Comparison of ENCODE assay signal across 14 cellular contexts in genomic region chr15:81852826-81853225, GRCh38.
DNase-seq lines count a peak whose midpoint lies in the region; ATAC-seq and TF ChIP-seq lines count a peak whose summit lies in the region.
"Had no signal": no experiment of that assay in that cellular context is flagged by ENCODE, and none has a peak within 500 bp of the region (broad histone marks: within the 10 kb centered on the region; RNA-seq: fewer than 3 reads in every experiment).

No MANE protein-coding gene starts in this region.

- no peaks in the 10 kb centered on the region for H3K4me1 ChIP-seq in GM23338 (ENCODE audit: insufficient read depth)
- H3K4me1 ChIP-seq: BLaER1, Caco-2 had no signal

- peak overlapping the region; percentile 30; the same call in 1 of the 2 replicates for H3K27ac ChIP-seq in GM23338 (ENCODE audit: low read depth)
- H3K27ac ChIP-seq: BLaER1 had no signal

- peaks cover 6% of the 10 kb centered on the region; the same call in 1 of the 2 replicates for H4K20me1 ChIP-seq in GM23338 (replicated peaks; ENCODE audit: insufficient read depth)
- H4K20me1 ChIP-seq: BLaER1 had no signal

- no peaks in the 10 kb centered on the region for H3K9me3 ChIP-seq in T-helper 17 cell (ENCODE audit: control insufficient read depth, low read length, poor library complexity, severe bottlenecking)
- H3K9me3 ChIP-seq: BLaER1, Caco-2 had no signal

- peaks cover 15% of the 10 kb centered on the region; the same call in 1 of the 2 replicates for H3K79me2 ChIP-seq in GM23338 (replicated peaks; ENCODE audit: insufficient read depth)

- H2AFZ ChIP-seq in GM23338, result no peak overlapping the region

- H3K36me3 Mint-ChIP-seq in GM23338 (ENCODE audit: low read depth) (no peaks in the 10 kb centered on the region; the same call in 2 of the 3 replicates), T-helper 17 cell (ENCODE audit: low read depth) (no peaks in the 10 kb centered on the region)
- H3K36me3 Mint-ChIP-seq: CD8-positive, alpha-beta memory T cell had no signal

- H3K4me2 ChIP-seq in GM23338, result no peak overlapping the region
- H3K4me2 ChIP-seq: BLaER1 had no signal

- H3K4me1 Mint-ChIP-seq in GM23338, result peaks cover 3% of the 10 kb centered on the region; the same call in 1 of the 3 replicates
- no peaks in the 10 kb centered on the region for H3K4me1 Mint-ChIP-seq in T-helper 17 cell
- H3K4me1 Mint-ChIP-seq: CD8-positive, alpha-beta memory T cell had no signal

- H3K4me3 Mint-ChIP-seq in GM23338 (no peak overlapping the region), T-helper 17 cell (no peak overlapping the region)
- H3K4me3 Mint-ChIP-seq: CD8-positive, alpha-beta memory T cell had no signal

- no peaks in the 10 kb centered on the region for H3K27me3 Mint-ChIP-seq in GM23338 (ENCODE audit: insufficient read depth, low read depth, poor library complexity)
- peaks cover 31% of the 10 kb centered on the region for H3K27me3 Mint-ChIP-seq in T-helper 17 cell

- H3K4me3 ChIP-seq in GM23338, result no peak overlapping the region
- H3K4me3 ChIP-seq: BLaER1 had no signal

- H3K9me3 Mint-ChIP-seq in GM23338, result no peaks in the 10 kb centered on the region

- peaks cover 6% of the 10 kb centered on the region; the same call in 1 of the 2 replicates for H3K9me2 ChIP-seq in GM23338 (ENCODE audit: insufficient read depth)

- no peak for TF ChIP-seq CTCF in GM23338 (conservative IDR thresholded peaks at IDR 0.05; ENCODE audit: low read depth in 2 of 2)

- H3K27ac Mint-ChIP-seq in GM23338 (no peak overlapping the region), T-helper 17 cell (no peak overlapping the region)
- H3K27ac Mint-ChIP-seq: CD8-positive, alpha-beta memory T cell had no signal

- H3F3A ChIP-seq in GM23338 (replicated peaks; ENCODE audit: low read depth), result no peaks in the 10 kb centered on the region

- peak; percentile 3 for DNase-seq in EH (ENCODE audit: low read depth)
- no peak for DNase-seq in GM23338 (ENCODE audit: low spot score)
- peak; percentile 32 for DNase-seq in dedifferentiated amniotic fluid mesenchymal stem cell (ENCODE audit: extremely low spot score)
- DNase-seq in stromal cell of bone marrow (ENCODE audit: low read depth), result peak; percentile 5
- no peak for DNase-seq in nucleus accumbens (lab: John Stamatoyannopoulos, UW)
- DNase-seq in T-helper 17 cell, result no peak
- DNase-seq in 8988T, result no peak
- DNase-seq: AML-193; Caco-2; CD8-positive, alpha-beta memory T cell; DND-41; GF-D8 had no signal

- ATAC-seq in GM23338, result no peak
- ATAC-seq in T-helper 17 cell, result no peak
- ATAC-seq: HCT116 had no signal

- no peaks in the 10 kb centered on the region for H3K36me3 ChIP-seq in GM23338 (ENCODE audit: insufficient read depth)
- H3K36me3 ChIP-seq: BLaER1 had no signal

- no peaks in the 10 kb centered on the region for H3K27me3 ChIP-seq in GM23338 (ENCODE audit: insufficient read depth)
- H3K27me3 ChIP-seq: BLaER1 had no signal

TF ChIP-seq in GM23338, 12 proteins besides CTCF, POLR2A, EP300 and RAD21 (continues in another document):
- TF ChIP-seq CREB1 (CRISPR knock-in tag; IDR thresholded peaks at IDR 0.05; ENCODE audit: low read depth), result no peak
- TF ChIP-seq STAT1 (IDR thresholded peaks at IDR 0.05; ENCODE audit: unreplicated experiment), result no peak
- TF ChIP-seq, protein P1, sequence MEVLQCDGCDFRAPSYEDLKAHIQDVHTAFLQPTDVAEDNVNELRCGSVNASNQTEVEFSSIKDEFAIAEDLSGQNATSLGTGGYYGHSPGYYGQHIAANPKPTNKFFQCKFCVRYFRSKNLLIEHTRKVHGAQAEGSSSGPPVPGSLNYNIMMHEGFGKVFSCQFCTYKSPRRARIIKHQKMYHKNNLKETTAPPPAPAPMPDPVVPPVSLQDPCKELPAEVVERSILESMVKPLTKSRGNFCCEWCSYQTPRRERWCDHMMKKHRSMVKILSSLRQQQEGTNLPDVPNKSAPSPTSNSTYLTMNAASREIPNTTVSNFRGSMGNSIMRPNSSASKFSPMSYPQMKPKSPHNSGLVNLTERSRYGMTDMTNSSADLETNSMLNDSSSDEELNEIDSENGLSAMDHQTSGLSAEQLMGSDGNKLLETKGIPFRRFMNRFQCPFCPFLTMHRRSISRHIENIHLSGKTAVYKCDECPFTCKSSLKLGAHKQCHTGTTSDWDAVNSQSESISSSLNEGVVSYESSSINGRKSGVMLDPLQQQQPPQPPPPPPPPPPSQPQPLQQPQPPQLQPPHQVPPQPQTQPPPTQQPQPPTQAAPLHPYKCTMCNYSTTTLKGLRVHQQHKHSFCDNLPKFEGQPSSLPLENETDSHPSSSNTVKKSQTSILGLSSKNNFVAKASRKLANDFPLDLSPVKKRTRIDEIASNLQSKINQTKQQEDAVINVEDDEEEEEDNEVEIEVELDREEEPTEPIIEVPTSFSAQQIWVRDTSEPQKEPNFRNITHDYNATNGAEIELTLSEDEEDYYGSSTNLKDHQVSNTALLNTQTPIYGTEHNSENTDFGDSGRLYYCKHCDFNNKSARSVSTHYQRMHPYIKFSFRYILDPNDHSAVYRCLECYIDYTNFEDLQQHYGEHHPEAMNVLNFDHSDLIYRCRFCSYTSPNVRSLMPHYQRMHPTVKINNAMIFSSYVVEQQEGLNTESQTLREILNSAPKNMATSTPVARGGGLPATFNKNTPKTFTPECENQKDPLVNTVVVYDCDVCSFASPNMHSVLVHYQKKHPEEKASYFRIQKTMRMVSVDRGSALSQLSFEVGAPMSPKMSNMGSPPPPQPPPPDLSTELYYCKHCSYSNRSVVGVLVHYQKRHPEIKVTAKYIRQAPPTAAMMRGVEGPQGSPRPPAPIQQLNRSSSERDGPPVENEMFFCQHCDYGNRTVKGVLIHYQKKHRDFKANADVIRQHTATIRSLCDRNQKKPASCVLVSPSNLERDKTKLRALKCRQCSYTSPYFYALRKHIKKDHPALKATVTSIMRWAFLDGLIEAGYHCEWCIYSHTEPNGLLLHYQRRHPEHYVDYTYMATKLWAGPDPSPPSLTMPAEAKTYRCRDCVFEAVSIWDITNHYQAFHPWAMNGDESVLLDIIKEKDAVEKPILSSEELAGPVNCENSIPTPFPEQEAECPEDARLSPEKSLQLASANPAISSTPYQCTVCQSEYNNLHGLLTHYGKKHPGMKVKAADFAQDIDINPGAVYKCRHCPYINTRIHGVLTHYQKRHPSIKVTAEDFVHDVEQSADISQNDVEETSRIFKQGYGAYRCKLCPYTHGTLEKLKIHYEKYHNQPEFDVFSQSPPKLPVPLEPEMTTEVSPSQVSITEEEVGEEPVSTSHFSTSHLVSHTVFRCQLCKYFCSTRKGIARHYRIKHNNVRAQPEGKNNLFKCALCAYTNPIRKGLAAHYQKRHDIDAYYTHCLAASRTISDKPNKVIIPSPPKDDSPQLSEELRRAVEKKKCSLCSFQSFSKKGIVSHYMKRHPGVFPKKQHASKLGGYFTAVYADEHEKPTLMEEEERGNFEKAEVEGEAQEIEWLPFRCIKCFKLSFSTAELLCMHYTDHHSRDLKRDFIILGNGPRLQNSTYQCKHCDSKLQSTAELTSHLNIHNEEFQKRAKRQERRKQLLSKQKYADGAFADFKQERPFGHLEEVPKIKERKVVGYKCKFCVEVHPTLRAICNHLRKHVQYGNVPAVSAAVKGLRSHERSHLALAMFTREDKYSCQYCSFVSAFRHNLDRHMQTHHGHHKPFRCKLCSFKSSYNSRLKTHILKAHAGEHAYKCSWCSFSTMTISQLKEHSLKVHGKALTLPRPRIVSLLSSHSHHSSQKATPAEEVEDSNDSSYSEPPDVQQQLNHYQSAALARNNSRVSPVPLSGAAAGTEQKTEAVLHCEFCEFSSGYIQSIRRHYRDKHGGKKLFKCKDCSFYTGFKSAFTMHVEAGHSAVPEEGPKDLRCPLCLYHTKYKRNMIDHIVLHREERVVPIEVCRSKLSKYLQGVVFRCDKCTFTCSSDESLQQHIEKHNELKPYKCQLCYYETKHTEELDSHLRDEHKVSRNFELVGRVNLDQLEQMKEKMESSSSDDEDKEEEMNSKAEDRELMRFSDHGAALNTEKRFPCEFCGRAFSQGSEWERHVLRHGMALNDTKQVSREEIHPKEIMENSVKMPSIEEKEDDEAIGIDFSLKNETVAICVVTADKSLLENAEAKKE (CRISPR knock-in tag; IDR thresholded peaks at IDR 0.05), result no peak
- TF ChIP-seq EZH2phosphoT487 (IDR thresholded peaks at IDR 0.05; ENCODE audit: unreplicated experiment), result no peak
- TF ChIP-seq, protein P2, sequence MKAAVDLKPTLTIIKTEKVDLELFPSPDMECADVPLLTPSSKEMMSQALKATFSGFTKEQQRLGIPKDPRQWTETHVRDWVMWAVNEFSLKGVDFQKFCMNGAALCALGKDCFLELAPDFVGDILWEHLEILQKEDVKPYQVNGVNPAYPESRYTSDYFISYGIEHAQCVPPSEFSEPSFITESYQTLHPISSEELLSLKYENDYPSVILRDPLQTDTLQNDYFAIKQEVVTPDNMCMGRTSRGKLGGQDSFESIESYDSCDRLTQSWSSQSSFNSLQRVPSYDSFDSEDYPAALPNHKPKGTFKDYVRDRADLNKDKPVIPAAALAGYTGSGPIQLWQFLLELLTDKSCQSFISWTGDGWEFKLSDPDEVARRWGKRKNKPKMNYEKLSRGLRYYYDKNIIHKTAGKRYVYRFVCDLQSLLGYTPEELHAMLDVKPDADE (IDR thresholded peaks at IDR 0.05), result no peak
- TF ChIP-seq JUNB (IDR thresholded peaks at IDR 0.05; ENCODE audit: unreplicated experiment), result no peak
- no peak for TF ChIP-seq POLR2AphosphoS5 (IDR thresholded peaks at IDR 0.05; ENCODE audit: low read depth)
- no peak for TF ChIP-seq ZNF331 (CRISPR knock-in tag; IDR thresholded peaks at IDR 0.05; ENCODE audit: low read depth)
- TF ChIP-seq ZNF114 (CRISPR knock-in tag; IDR thresholded peaks at IDR 0.05), result no peak
- TF ChIP-seq EZH2 (IDR thresholded peaks at IDR 0.05; ENCODE audit: low read depth, unreplicated experiment), result no peak

Comparison
In these comparisons a context has a peak if more than half of its experiments do, and no peak if none do; other contexts are left out.
1. DNase-seq: peak in EH (single experiment), dedifferentiated amniotic fluid mesenchymal stem cell (single experiment) and stromal cell of bone marrow (single experiment); none in GM23338 (single experiment), nucleus accumbens (0 of 56), T-helper 17 cell (0 of 3) and 8988T (single experiment).